ENCODE assay signal across 25 cellular contexts in the genomic region with DNA sequence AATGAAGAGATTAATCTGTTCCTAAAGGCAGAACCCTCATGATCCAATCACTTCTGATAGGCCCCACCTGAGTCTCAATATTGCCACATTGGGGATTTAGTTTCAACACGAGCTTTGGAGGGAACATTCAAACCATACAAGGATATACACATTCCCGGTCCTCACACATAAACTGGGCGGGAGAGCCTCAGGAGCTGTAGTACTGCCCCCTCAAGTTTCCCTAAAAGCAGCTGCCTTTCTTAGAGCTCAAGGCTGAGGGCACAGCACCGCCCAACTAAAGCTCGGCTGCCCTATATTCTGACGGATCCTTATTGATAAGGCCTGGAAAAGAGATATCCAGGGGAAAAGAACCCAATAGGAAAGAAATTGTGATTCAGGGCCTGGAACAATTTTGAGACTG.
"Had no signal": no experiment of that assay in that cellular context is flagged by ENCODE, and none has a peak within 500 bp of the region (broad histone marks: within the 10 kb centered on the region; RNA-seq: fewer than 3 reads in every experiment).

No MANE protein-coding gene starts in this region.

- ATAC-seq: effector memory CD8-positive, alpha-beta T cell; left lobe of liver; natural killer cell treated with Interleukin-12 subunit alpha and Interleukin-12 subunit beta and Interleukin-15 and Interleukin-18, amount 100 ng/mL, for 72 hours; pancreas; right lobe of liver; stimulated activated naive B cell treated with anti-CD40 and anti-IgM and Interleukin-4, amounts not matched to agents 10 μg/mL and 1 μg/mL and 100 μg/mL, for 72 hours; upper lobe of right lung had no signal

- H3K9me3 Mint-ChIP-seq: effector memory CD8-positive, alpha-beta T cell; mesothelial cell of epicardium; naive B cell; natural killer cell treated with Interleukin-12 subunit alpha and Interleukin-12 subunit beta and Interleukin-15 and Interleukin-18, amount 100 ng/mL, for 72 hours; neural crest cell; stimulated activated naive B cell treated with anti-CD40 and anti-IgM and Interleukin-4, amounts not matched to agents 10 μg/mL and 1 μg/mL and 100 μg/mL, for 72 hours; stimulated activated naive CD8-positive, alpha-beta T cell treated with anti-CD3 and anti-CD28 coated beads, Interleukin-15, Interleukin-2, amounts not matched to agents 100 ng/mL and 50 ng/mL, for 24 hours had no signal

- H3K4me1 ChIP-seq: tibial nerve, uterus had no signal

- H3K36me3 Mint-ChIP-seq: mesothelial cell of epicardium; naive B cell; natural killer cell treated with Interleukin-12 subunit alpha and Interleukin-12 subunit beta and Interleukin-15 and Interleukin-18, amount 100 ng/mL, for 72 hours; stimulated activated naive B cell treated with anti-CD40 and anti-IgM and Interleukin-4, amounts not matched to agents 10 μg/mL and 1 μg/mL and 100 μg/mL, for 72 hours had no signal

- H3K36me3 ChIP-seq: esophagus squamous epithelium, neutrophil, pancreas, right lobe of liver, thoracic aorta, tibial nerve, upper lobe of right lung, uterus had no signal

- H3K27me3 ChIP-seq: esophagus squamous epithelium, neutrophil, pancreas, right lobe of liver, tibial nerve, upper lobe of right lung, uterus had no signal

- H3K9me3 ChIP-seq: esophagus squamous epithelium, mucosa of descending colon, neutrophil, pancreas, right lobe of liver, thoracic aorta, tibial nerve, upper lobe of right lung, uterus had no signal

- H3K27ac ChIP-seq: esophagus squamous epithelium, neutrophil, thoracic aorta, tibial nerve, upper lobe of right lung, uterus had no signal

- H3K4me3 Mint-ChIP-seq: effector memory CD8-positive, alpha-beta T cell; mesothelial cell of epicardium; naive B cell; natural killer cell treated with Interleukin-12 subunit alpha and Interleukin-12 subunit beta and Interleukin-15 and Interleukin-18, amount 100 ng/mL, for 72 hours; neural crest cell; stimulated activated naive B cell treated with anti-CD40 and anti-IgM and Interleukin-4, amounts not matched to agents 10 μg/mL and 1 μg/mL and 100 μg/mL, for 72 hours; stimulated activated naive CD8-positive, alpha-beta T cell treated with anti-CD3 and anti-CD28 coated beads, Interleukin-15, Interleukin-2, amounts not matched to agents 100 ng/mL and 50 ng/mL, for 24 hours had no signal

- H3K27ac Mint-ChIP-seq: effector memory CD8-positive, alpha-beta T cell; mesothelial cell of epicardium; stimulated activated naive B cell treated with anti-CD40 and anti-IgM and Interleukin-4, amounts not matched to agents 10 μg/mL and 1 μg/mL and 100 μg/mL, for 72 hours; stimulated activated naive CD8-positive, alpha-beta T cell treated with anti-CD3 and anti-CD28 coated beads, Interleukin-15, Interleukin-2, amounts not matched to agents 100 ng/mL and 50 ng/mL, for 24 hours had no signal

- H3K27me3 Mint-ChIP-seq: natural killer cell treated with Interleukin-12 subunit alpha and Interleukin-12 subunit beta and Interleukin-15 and Interleukin-18, amount 100 ng/mL, for 72 hours; stimulated activated naive CD8-positive, alpha-beta T cell treated with anti-CD3 and anti-CD28 coated beads, Interleukin-15, Interleukin-2, amounts not matched to agents 100 ng/mL and 50 ng/mL, for 24 hours had no signal

- DNase-seq: cortex of kidney; effector memory CD8-positive, alpha-beta T cell; erythroblast; esophagus squamous epithelium; foreskin melanocyte; kidney; mesenchymal stem cell; mucosa of descending colon; naive B cell; pancreas; right lobe of liver; small intestine; stimulated activated CD4-positive, alpha-beta T cell treated with anti-CD3 and anti-CD28 coated beads, Interleukin-15, amount 100 ng/mL, for 24 hours; stimulated activated CD4-positive, alpha-beta T cell treated with anti-CD3 and anti-CD28 coated beads, Interleukin-2, amount 100 ng/mL, for 48 hours; stimulated activated naive B cell treated with anti-CD40 and anti-IgM and Interleukin-4, amounts not matched to agents 10 μg/mL and 1 μg/mL and 100 μg/mL, for 72 hours; upper lobe of right lung; uterus had no signal

- H3K4me3 ChIP-seq: esophagus squamous epithelium, mucosa of descending colon, pancreas, right lobe of liver, thoracic aorta, tibial nerve, upper lobe of right lung, uterus had no signal
